Comparison of ENCODE assay signal across 1 cellular context in genomic region chr2:215105607-215106354, GRCh38.
TF ChIP-seq lines count a peak whose summit lies in the region.

No MANE protein-coding gene starts in this region.

TF ChIP-seq in K562, 482 proteins besides CTCF, POLR2A, EP300 and RAD21:
- TF ChIP-seq CEBPB (tag; IDR thresholded peaks at IDR 0.05), result peak; percentile 78
- no peak for TF ChIP-seq CEBPG (CRISPR knock-in tag; IDR thresholded peaks at IDR 0.05)
- peak; percentile 45 to 57; a peak in 3 of 4 replicates for TF ChIP-seq CEBPG (tag; conservative IDR thresholded peaks at IDR 0.05 in 1 of 2, IDR thresholded peaks at IDR 0.05 in 1 of 2)
- TF ChIP-seq ZFP1 (CRISPR knock-in tag; IDR thresholded peaks at IDR 0.05), result no peak
